Comparison of ENCODE assay signal across 1 cellular context in the genomic region with DNA sequence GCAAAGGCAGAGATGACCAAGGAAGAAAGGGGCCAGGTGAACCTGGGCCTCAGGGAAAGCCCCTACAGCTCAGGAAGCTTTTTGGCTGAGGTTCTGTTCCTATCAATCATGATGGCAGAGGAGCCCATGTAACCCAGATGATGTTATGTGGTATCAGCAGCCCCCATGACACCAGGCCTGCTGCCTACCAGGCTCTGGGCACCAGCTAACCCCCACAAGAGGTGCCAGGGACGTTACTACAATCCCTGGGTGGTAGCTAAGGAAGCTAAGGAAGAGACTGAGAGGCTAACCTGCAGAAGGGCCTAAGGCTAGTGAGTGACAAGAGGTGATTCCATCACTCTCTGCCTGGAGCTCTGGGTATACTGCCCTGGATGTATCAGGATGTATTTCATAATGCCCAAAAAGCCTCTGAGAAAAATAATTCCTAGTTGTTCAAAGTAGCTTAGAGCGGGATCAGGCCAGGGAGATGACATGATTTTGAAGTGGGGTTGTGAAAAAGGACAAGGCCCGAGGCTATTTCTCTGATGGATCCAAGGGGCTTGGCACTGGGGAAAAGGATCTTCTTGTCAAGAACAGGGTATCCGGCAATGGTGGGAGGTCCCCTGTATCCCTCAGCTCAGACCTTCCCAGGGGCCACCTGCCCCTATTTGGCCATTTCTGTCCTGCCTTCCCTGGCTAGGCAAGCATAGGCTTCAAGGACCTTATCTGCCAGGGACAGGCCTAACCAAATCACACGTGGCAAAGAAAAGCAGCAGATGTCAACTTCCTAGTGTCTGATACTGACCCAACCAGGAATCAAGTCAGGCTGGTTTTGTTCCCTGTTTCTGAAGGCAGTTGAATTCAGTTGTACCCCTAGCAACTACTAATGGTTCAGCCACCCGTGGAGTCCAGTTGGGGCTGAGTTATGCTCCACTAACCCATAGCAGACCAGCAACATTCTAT.
TF ChIP-seq lines count a peak whose summit lies in the region.

No MANE protein-coding gene starts in this region.

TF ChIP-seq in K562, 482 proteins besides CTCF, POLR2A, EP300 and RAD21 (continued from another document and continues in another):
- TF ChIP-seq, protein P1, sequence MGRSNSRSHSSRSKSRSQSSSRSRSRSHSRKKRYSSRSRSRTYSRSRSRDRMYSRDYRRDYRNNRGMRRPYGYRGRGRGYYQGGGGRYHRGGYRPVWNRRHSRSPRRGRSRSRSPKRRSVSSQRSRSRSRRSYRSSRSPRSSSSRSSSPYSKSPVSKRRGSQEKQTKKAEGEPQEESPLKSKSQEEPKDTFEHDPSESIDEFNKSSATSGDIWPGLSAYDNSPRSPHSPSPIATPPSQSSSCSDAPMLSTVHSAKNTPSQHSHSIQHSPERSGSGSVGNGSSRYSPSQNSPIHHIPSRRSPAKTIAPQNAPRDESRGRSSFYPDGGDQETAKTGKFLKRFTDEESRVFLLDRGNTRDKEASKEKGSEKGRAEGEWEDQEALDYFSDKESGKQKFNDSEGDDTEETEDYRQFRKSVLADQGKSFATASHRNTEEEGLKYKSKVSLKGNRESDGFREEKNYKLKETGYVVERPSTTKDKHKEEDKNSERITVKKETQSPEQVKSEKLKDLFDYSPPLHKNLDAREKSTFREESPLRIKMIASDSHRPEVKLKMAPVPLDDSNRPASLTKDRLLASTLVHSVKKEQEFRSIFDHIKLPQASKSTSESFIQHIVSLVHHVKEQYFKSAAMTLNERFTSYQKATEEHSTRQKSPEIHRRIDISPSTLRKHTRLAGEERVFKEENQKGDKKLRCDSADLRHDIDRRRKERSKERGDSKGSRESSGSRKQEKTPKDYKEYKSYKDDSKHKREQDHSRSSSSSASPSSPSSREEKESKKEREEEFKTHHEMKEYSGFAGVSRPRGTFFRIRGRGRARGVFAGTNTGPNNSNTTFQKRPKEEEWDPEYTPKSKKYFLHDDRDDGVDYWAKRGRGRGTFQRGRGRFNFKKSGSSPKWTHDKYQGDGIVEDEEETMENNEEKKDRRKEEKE (IDR thresholded peaks at IDR 0.05; ENCODE audit: borderline replicate concordance in 1 of 2, control insufficient read depth in 1 of 2, low read depth in 2 of 2, low read length in 1 of 2), result no peak
- TF ChIP-seq, protein P2, sequence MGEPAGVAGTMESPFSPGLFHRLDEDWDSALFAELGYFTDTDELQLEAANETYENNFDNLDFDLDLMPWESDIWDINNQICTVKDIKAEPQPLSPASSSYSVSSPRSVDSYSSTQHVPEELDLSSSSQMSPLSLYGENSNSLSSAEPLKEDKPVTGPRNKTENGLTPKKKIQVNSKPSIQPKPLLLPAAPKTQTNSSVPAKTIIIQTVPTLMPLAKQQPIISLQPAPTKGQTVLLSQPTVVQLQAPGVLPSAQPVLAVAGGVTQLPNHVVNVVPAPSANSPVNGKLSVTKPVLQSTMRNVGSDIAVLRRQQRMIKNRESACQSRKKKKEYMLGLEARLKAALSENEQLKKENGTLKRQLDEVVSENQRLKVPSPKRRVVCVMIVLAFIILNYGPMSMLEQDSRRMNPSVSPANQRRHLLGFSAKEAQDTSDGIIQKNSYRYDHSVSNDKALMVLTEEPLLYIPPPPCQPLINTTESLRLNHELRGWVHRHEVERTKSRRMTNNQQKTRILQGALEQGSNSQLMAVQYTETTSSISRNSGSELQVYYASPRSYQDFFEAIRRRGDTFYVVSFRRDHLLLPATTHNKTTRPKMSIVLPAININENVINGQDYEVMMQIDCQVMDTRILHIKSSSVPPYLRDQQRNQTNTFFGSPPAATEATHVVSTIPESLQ (CRISPR knock-in tag; IDR thresholded peaks at IDR 0.05), result no peak
- no peak for TF ChIP-seq HLTF (IDR thresholded peaks at IDR 0.05)
- TF ChIP-seq MTA2 (IDR thresholded peaks at IDR 0.05; ENCODE audit: low read depth), result peak; percentile 86
- no peak for TF ChIP-seq MIER1 (IDR thresholded peaks at IDR 0.05; ENCODE audit: low read depth)
- TF ChIP-seq ZNF444 (CRISPR knock-in tag; IDR thresholded peaks at IDR 0.05), result no peak
- peak; percentile 82 for TF ChIP-seq POLR2AphosphoS5 (IDR thresholded peaks at IDR 0.05; ENCODE audit: control insufficient read depth, insufficient read depth, low read depth, low read length)
- no peak for TF ChIP-seq ZNF143 (CRISPR knock-in tag; IDR thresholded peaks at IDR 0.05)
- no peak for TF ChIP-seq XRCC3 (IDR thresholded peaks at IDR 0.05)
- TF ChIP-seq ELF1 (tag; IDR thresholded peaks at IDR 0.05), result no peak
- TF ChIP-seq RBM39 (optimal IDR thresholded peaks at IDR 0.05; ENCODE audit: low read depth, low read length), result no peak
- TF ChIP-seq SP2 (IDR thresholded peaks at IDR 0.05; ENCODE audit: extremely low read depth, low read depth, low read length, poor library complexity, severe bottlenecking), result no peak
- TF ChIP-seq, protein P3, sequence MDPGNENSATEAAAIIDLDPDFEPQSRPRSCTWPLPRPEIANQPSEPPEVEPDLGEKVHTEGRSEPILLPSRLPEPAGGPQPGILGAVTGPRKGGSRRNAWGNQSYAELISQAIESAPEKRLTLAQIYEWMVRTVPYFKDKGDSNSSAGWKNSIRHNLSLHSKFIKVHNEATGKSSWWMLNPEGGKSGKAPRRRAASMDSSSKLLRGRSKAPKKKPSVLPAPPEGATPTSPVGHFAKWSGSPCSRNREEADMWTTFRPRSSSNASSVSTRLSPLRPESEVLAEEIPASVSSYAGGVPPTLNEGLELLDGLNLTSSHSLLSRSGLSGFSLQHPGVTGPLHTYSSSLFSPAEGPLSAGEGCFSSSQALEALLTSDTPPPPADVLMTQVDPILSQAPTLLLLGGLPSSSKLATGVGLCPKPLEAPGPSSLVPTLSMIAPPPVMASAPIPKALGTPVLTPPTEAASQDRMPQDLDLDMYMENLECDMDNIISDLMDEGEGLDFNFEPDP (CRISPR knock-in tag; IDR thresholded peaks at IDR 0.05), result no peak
- no peak for TF ChIP-seq BCL6 (CRISPR knock-in tag; IDR thresholded peaks at IDR 0.05)
- no peak for TF ChIP-seq RFX7 (CRISPR knock-in tag; IDR thresholded peaks at IDR 0.05)
- peak; percentile 92 for TF ChIP-seq TAL1 (IDR thresholded peaks at IDR 0.05)
- TF ChIP-seq FOXJ2 (tag; IDR thresholded peaks at IDR 0.05), result no peak
- TF ChIP-seq ZBTB17 (CRISPR knock-in tag; IDR thresholded peaks at IDR 0.05), result no peak
- no peak for TF ChIP-seq RB1 (IDR thresholded peaks at IDR 0.05; ENCODE audit: low read depth)
- no peak for TF ChIP-seq NRF1 (conservative IDR thresholded peaks at IDR 0.05 in 1 of 2, IDR thresholded peaks at IDR 0.05 in 1 of 2)
- TF ChIP-seq LEF1 (IDR thresholded peaks at IDR 0.05), result no peak
- TF ChIP-seq KDM4B (IDR thresholded peaks at IDR 0.05; ENCODE audit: borderline replicate concordance in 2 of 2, low read depth in 1 of 2), result no peak
- TF ChIP-seq, protein P4, sequence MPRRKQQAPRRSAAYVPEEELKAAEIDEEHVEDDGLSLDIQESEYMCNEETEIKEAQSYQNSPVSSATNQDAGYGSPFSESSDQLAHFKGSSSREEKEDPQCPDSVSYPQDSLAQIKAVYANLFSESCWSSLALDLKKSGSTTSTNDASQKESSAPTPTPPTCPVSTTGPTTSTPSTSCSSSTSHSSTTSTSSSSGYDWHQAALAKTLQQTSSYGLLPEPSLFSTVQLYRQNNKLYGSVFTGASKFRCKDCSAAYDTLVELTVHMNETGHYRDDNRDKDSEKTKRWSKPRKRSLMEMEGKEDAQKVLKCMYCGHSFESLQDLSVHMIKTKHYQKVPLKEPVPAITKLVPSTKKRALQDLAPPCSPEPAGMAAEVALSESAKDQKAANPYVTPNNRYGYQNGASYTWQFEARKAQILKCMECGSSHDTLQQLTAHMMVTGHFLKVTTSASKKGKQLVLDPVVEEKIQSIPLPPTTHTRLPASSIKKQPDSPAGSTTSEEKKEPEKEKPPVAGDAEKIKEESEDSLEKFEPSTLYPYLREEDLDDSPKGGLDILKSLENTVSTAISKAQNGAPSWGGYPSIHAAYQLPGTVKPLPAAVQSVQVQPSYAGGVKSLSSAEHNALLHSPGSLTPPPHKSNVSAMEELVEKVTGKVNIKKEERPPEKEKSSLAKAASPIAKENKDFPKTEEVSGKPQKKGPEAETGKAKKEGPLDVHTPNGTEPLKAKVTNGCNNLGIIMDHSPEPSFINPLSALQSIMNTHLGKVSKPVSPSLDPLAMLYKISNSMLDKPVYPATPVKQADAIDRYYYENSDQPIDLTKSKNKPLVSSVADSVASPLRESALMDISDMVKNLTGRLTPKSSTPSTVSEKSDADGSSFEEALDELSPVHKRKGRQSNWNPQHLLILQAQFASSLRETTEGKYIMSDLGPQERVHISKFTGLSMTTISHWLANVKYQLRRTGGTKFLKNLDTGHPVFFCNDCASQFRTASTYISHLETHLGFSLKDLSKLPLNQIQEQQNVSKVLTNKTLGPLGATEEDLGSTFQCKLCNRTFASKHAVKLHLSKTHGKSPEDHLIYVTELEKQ (CRISPR knock-in tag; IDR thresholded peaks at IDR 0.05), result no peak
- no peak for TF ChIP-seq ZNF780A (CRISPR knock-in tag; IDR thresholded peaks at IDR 0.05)
- TF ChIP-seq, protein P5, sequence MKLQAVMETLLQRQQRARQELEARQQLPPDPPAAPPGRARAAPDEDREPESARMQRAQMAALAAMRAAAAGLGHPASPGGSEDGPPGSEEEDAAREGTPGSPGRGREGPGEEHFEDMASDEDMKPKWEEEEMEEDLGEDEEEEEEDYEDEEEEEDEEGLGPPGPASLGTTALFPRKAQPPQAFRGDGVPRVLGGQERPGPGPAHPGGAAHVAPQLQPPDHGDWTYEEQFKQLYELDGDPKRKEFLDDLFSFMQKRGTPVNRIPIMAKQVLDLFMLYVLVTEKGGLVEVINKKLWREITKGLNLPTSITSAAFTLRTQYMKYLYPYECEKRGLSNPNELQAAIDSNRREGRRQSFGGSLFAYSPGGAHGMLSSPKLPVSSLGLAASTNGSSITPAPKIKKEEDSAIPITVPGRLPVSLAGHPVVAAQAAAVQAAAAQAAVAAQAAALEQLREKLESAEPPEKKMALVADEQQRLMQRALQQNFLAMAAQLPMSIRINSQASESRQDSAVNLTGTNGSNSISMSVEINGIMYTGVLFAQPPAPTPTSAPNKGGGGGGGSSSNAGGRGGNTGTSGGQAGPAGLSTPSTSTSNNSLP (IDR thresholded peaks at IDR 0.05; ENCODE audit: borderline replicate concordance, low read depth, low read length), result no peak
- no peak for TF ChIP-seq ZNF175 (CRISPR knock-in tag; IDR thresholded peaks at IDR 0.05; ENCODE audit: low read depth)
- TF ChIP-seq ZBTB1 (CRISPR knock-in tag; IDR thresholded peaks at IDR 0.05; ENCODE audit: borderline replicate concordance, low read depth), result no peak
- TF ChIP-seq SIN3B (IDR thresholded peaks at IDR 0.05; ENCODE audit: low read depth), result no peak
- no peak for TF ChIP-seq ZNF133 (CRISPR knock-in tag; IDR thresholded peaks at IDR 0.05)
- TF ChIP-seq STAT5B (CRISPR knock-in tag; IDR thresholded peaks at IDR 0.05), result no peak
- TF ChIP-seq ZC3H4 (CRISPR knock-in tag; IDR thresholded peaks at IDR 0.05; ENCODE audit: borderline replicate concordance), result no peak
- no peak for TF ChIP-seq PRPF4 (IDR thresholded peaks at IDR 0.05; ENCODE audit: insufficient read depth, low read depth, low read length, poor library complexity, severe bottlenecking)
- TF ChIP-seq, protein P6, sequence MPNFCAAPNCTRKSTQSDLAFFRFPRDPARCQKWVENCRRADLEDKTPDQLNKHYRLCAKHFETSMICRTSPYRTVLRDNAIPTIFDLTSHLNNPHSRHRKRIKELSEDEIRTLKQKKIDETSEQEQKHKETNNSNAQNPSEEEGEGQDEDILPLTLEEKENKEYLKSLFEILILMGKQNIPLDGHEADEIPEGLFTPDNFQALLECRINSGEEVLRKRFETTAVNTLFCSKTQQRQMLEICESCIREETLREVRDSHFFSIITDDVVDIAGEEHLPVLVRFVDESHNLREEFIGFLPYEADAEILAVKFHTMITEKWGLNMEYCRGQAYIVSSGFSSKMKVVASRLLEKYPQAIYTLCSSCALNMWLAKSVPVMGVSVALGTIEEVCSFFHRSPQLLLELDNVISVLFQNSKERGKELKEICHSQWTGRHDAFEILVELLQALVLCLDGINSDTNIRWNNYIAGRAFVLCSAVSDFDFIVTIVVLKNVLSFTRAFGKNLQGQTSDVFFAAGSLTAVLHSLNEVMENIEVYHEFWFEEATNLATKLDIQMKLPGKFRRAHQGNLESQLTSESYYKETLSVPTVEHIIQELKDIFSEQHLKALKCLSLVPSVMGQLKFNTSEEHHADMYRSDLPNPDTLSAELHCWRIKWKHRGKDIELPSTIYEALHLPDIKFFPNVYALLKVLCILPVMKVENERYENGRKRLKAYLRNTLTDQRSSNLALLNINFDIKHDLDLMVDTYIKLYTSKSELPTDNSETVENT (CRISPR knock-in tag; IDR thresholded peaks at IDR 0.05), result no peak
- no peak for TF ChIP-seq DDX20 (tag; IDR thresholded peaks at IDR 0.05; ENCODE audit: low read depth)
- no peak for TF ChIP-seq TBP (optimal IDR thresholded peaks at IDR 0.05; ENCODE audit: low read depth, low read length)
- TF ChIP-seq, protein P7, sequence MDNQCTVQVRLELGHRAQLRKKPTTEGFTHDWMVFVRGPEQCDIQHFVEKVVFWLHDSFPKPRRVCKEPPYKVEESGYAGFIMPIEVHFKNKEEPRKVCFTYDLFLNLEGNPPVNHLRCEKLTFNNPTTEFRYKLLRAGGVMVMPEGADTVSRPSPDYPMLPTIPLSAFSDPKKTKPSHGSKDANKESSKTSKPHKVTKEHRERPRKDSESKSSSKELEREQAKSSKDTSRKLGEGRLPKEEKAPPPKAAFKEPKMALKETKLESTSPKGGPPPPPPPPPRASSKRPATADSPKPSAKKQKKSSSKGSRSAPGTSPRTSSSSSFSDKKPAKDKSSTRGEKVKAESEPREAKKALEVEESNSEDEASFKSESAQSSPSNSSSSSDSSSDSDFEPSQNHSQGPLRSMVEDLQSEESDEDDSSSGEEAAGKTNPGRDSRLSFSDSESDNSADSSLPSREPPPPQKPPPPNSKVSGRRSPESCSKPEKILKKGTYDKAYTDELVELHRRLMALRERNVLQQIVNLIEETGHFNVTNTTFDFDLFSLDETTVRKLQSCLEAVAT (IDR thresholded peaks at IDR 0.05), result no peak
- TF ChIP-seq SMARCE1 (IDR thresholded peaks at IDR 0.05), result peak; percentile 62
- no peak; the same call in 1 of the 2 replicates for TF ChIP-seq MXI1 (IDR thresholded peaks at IDR 0.05; ENCODE audit: low read depth, low read length)
- TF ChIP-seq, protein P8, sequence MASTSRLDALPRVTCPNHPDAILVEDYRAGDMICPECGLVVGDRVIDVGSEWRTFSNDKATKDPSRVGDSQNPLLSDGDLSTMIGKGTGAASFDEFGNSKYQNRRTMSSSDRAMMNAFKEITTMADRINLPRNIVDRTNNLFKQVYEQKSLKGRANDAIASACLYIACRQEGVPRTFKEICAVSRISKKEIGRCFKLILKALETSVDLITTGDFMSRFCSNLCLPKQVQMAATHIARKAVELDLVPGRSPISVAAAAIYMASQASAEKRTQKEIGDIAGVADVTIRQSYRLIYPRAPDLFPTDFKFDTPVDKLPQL (IDR thresholded peaks at IDR 0.05; ENCODE audit: extremely low read depth, insufficient read length), result no peak
- peak; percentile 83 for TF ChIP-seq NCOR1 (IDR thresholded peaks at IDR 0.05)
